In the genomic region with DNA sequence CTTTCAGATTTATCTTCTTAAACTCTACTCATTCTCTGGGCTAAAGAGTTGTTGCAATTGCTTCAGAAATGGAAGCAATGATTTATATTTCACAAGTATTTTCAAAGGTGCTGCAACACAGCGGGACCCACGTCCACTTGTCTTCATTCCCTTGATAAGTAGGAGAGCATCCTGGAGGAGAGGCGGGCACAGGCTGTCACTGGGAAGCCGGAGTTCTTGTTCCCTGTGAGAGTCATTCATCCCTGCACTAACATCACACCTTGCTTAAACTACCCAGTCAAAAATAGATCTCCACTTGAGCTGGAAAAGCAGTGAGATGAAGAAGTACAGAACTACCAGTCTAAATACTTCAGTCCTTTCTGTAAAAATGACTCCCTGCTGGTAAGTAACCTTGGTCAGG, we compare ENCODE assay signal across 21 cellular contexts.
"Had no signal": no experiment of that assay in that cellular context is flagged by ENCODE, and none has a peak within 500 bp of the region (broad histone marks: within the 10 kb centered on the region; RNA-seq: fewer than 3 reads in every experiment).

No MANE protein-coding gene starts in this region.

- H2AFZ ChIP-seq: hepatocyte, parathyroid adenoma had no signal

- H3K4me3 ChIP-seq: hepatocyte, lung, sigmoid colon, testis, tibial nerve, upper lobe of left lung had no signal

- H3K27me3 ChIP-seq: hepatocyte, sigmoid colon, testis, tibial nerve, upper lobe of left lung had no signal

- FAIRE-seq: endometrium, frontal cortex, kidney, urothelium cell line had no signal

- H3K9me3 ChIP-seq: sigmoid colon, testis, tibial nerve, upper lobe of left lung had no signal

- ATAC-seq: effector memory CD8-positive, alpha-beta T cell; left colon; natural killer cell; stimulated activated memory B cell treated with anti-CD40 and anti-IgM and Interleukin-4, amounts not matched to agents 10 μg/mL and 1 μg/mL and 100 μg/mL, for 72 hours; stimulated activated naive CD8-positive, alpha-beta T cell treated with anti-CD3 and anti-CD28 coated beads, Interleukin-15, Interleukin-2, amounts not matched to agents 100 U/mL and 50 U/mL, for 24 hours had no signal

- H3K9ac ChIP-seq: parathyroid adenoma had no signal

- H3K4me2 ChIP-seq: hepatocyte had no signal

- H3K27ac ChIP-seq: hepatocyte, parathyroid adenoma, sigmoid colon, testis, tibial nerve, upper lobe of left lung had no signal

- H3K79me2 ChIP-seq: hepatocyte, parathyroid adenoma had no signal

- H3K36me3 ChIP-seq: sigmoid colon, tibial nerve, upper lobe of left lung had no signal

- DNase-seq: cortex of kidney; effector memory CD8-positive, alpha-beta T cell; erythroblast; head of caudate nucleus; kidney; left colon; natural killer cell; sigmoid colon; stimulated activated CD4-positive, alpha-beta T cell treated with anti-CD3 and anti-CD28 coated beads, Interleukin-2, amount 100 ng/mL, for 24 hours; stimulated activated CD4-positive, alpha-beta T cell treated with anti-CD3 and anti-CD28 coated beads, Interleukin-4, amount 100 ng/mL, for 4 hours; stimulated activated naive CD8-positive, alpha-beta T cell treated with anti-CD3 and anti-CD28 coated beads, Interleukin-15, Interleukin-2, amounts not matched to agents 100 U/mL and 50 U/mL, for 24 hours; testis; upper lobe of left lung had no signal
